Comparison of ENCODE assay signal across 8 cellular contexts in the genomic region with DNA sequence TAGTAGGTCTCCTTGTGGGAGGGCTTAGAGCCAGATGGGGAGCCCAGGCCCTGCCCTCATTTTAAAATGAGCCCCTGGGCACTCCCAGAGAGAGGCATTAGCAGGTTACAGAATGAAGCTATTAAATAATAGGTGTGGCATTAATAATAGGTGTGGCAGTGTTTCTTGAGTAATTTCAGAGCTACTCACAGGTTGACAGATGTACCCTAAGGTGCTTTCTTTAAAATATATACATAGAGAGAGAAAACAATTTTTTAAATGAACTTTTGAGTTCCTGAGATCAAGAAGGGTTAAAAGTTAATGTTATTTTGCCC. TPM values are rescaled to one million over a fixed set of nuclear protein-coding genes. Genes with fewer than 3 reads are reported as not detected.
DNase-seq lines count a peak whose midpoint lies in the region; ATAC-seq and TF ChIP-seq lines count a peak whose summit lies in the region.

No MANE protein-coding gene starts in this region.

- TF ChIP-seq CTCF in AG04449 (IDR thresholded peaks at IDR 0.05; ENCODE audit: insufficient read depth, low read length, missing control alignments) (no peak), astrocyte of the spinal cord (IDR thresholded peaks at IDR 0.05; ENCODE audit: low read depth, low read length) (no peak)

- H3K4me3 ChIP-seq in AG04449 (ENCODE audit: low read depth, low read length) (peak overlapping the region; percentile 70), HAP-1 (peak overlapping the region; percentile 53), astrocyte of the spinal cord (ENCODE audit: low read depth, low read length) (peak overlapping the region; percentile 75), mucosa of rectum (ENCODE audit: low read length in 2 of 2) (peak overlapping the region; percentile 74 to 88)

- DNase-seq in AG04449 (ENCODE audit: low read depth, low spot score), result no peak
- no peak for DNase-seq in HAP-1 (ENCODE audit: low spot score in 2 of 2)
- DNase-seq in astrocyte of the spinal cord (ENCODE audit: low read depth, low spot score), result no peak
- DNase-seq in kidney tubule cell (ENCODE audit: low spot score), result no peak
- no peak for DNase-seq in H4 (ENCODE audit: low spot score)

- H3K36me3 ChIP-seq in HAP-1 (replicated peaks) (no peaks in the 10 kb centered on the region), mucosa of rectum (ENCODE audit: control insufficient read depth in 2 of 2, insufficient read depth in 2 of 2, low read length in 2 of 2) (no peaks in the 10 kb centered on the region)

- CTCF ChIA-PET in AG04449 (lab: Yijun Ruan, JAX), result interaction anchor here (0.6 to 4.4 kb wide), 21 partner anchors 9 to 186 kb away, joined by 3 to 31 read pairs (median 9); a partner anchor contains a TSS

- ATAC-seq in HG02623 (IDR thresholded peaks at IDR 0.05; ENCODE audit: unreplicated experiment), result no peak
- ATAC-seq in GM21367 (IDR thresholded peaks at IDR 0.05; ENCODE audit: unreplicated experiment), result no peak

- peak overlapping the region; percentile 81 to 86 for H3K9ac ChIP-seq in mucosa of rectum (ENCODE audit: low read depth in 1 of 2, low read length in 2 of 2)

- peaks cover 24% of the 10 kb centered on the region for H3K4me1 ChIP-seq in HAP-1
- H3K4me1 ChIP-seq in mucosa of rectum (ENCODE audit: control insufficient read depth in 2 of 2, insufficient read depth in 2 of 2, low read length in 2 of 2), result peaks cover 11 to 15% of the 10 kb centered on the region in 2 donors

- in situ Hi-C loops in HAP-1 (cut with MboI; ENCODE audit: low sequenced_read_pairs), result no loop called here
- in situ Hi-C loops in astrocyte of the spinal cord (cut with HindIII; ENCODE audit: low sequenced_read_pairs), result no loop called here

- peak overlapping the region; percentile 70 to 82 for H3K27ac ChIP-seq in mucosa of rectum (ENCODE audit: low read depth in 2 of 2, low read length in 2 of 2)

- H3K9me3 ChIP-seq in HAP-1, result no peaks in the 10 kb centered on the region
- H3K9me3 ChIP-seq in mucosa of rectum (ENCODE audit: control insufficient read depth in 2 of 2, low read length in 2 of 2), result no peaks in the 10 kb centered on the region

- no peaks in the 10 kb centered on the region for H3K27me3 ChIP-seq in HAP-1 (ENCODE audit: low read depth)
- no peaks in the 10 kb centered on the region for H3K27me3 ChIP-seq in mucosa of rectum (ENCODE audit: control insufficient read depth in 2 of 2, insufficient read depth in 2 of 2, low read length in 2 of 2)

- POLR2A ChIA-PET in AG04449 (lab: Yijun Ruan, JAX), result interaction anchor here (1.0 kb wide), 1 partner anchor 8 kb away, joined by 3 read pairs; no protein-coding TSS in a partner anchor

RNA-seq across cellular contexts. Expression of a gene that starts 1.2 kb away (rescaled TPM):
- total RNA-seq in H4 (2014; rRNA removed; shearing (Covaris generic)), result 5.1 and 6.9 TPM in 2 replicates
